8 cellular contexts compared by ENCODE assay signal in genomic region chr2:162317910-162318279, GRCh38. TPM values are rescaled to one million over a fixed set of nuclear protein-coding genes. Genes with fewer than 3 reads are reported as not detected.
A peak's percentile ranks its signal among the peaks of the same experiment; 100 is the strongest.
DNase-seq lines count a peak whose midpoint lies in the region; ATAC-seq, FAIRE-seq and TF ChIP-seq lines count a peak whose summit lies in the region.

No MANE protein-coding gene starts in this region.

- H3K9me3 ChIP-seq in SU-DHL-6 (ENCODE audit: insufficient read depth, low read length) (no peaks in the 10 kb centered on the region), HepG2 (ENCODE audit: low read length) (no peaks in the 10 kb centered on the region)

- DNase-seq in bronchial epithelial cell (ENCODE audit: low read depth), result peak; percentile 33
- no peak for DNase-seq in HepG2 (ENCODE audit: low spot score)
- DNase-seq in dedifferentiated amniotic fluid mesenchymal stem cell (ENCODE audit: extremely low spot score), result no peak

- H3K27me3 ChIP-seq in SU-DHL-6 (ENCODE audit: low read length) (no peaks in the 10 kb centered on the region), bronchial epithelial cell (ENCODE audit: control insufficient read depth, insufficient read depth, low read length) (no peaks in the 10 kb centered on the region), HepG2 (ENCODE audit: control insufficient read depth in 1 of 2, insufficient read depth in 2 of 2, low read length in 2 of 2) (no peaks in the 10 kb centered on the region; a peak in 1 of 5 replicates)

- CTCF ChIA-PET in HepG2 (lab: Yijun Ruan, JAX; ENCODE audit: low intra/inter-chr PET ratio, low total read pairs), result interaction anchor here (0.9 kb wide), 1 partner anchor 16 kb away, joined by 4 read pairs; no protein-coding TSS in a partner anchor

- intact Hi-C loops in HepG2 (cut with micrococcal nuclease; ENCODE audit: unreplicated experiment), result loop anchor here (1.0 to 2.0 kb wide), 4 partner anchors 17 to 265 kb away; partner anchors contain the start of gene GCA

- TF ChIP-seq POLR2A in HepG2 (IDR thresholded peaks at IDR 0.05; ENCODE audit: insufficient read depth in 1 of 2, low read depth in 2 of 2, low read length in 2 of 2), result no peak

- H3K79me2 ChIP-seq in SU-DHL-6 (ENCODE audit: insufficient read depth, low read length) (no peaks in the 10 kb centered on the region), HepG2 (ENCODE audit: insufficient read depth, low read length) (no peaks in the 10 kb centered on the region)

- no peak for FAIRE-seq in bronchial epithelial cell (lab: Jason Lieb, UNC)
- no peak for FAIRE-seq in HepG2 (lab: Jason Lieb, UNC)

- TF ChIP-seq CTCF in 22Rv1 (IDR thresholded peaks at IDR 0.05) (no peak), SU-DHL-6 (IDR thresholded peaks at IDR 0.05; ENCODE audit: insufficient read depth, low read length, poor library complexity, severe bottlenecking) (no peak), bronchial epithelial cell (IDR thresholded peaks at IDR 0.05; ENCODE audit: insufficient read depth, low read length, severe bottlenecking) (no peak), HepG2 (CRISPR knock-in tag; IDR thresholded peaks at IDR 0.05) (no peak)

- H3K4me3 ChIP-seq in SU-DHL-6 (ENCODE audit: insufficient read depth, low read length, poor library complexity, severe bottlenecking) (peak overlapping the region; percentile 37), bronchial epithelial cell (ENCODE audit: low read depth, low read length) (peak overlapping the region; percentile 76), HepG2 (replicated peaks in 1 of 3; ENCODE audit: insufficient read depth in 1 of 3, low read depth in 2 of 3, low read length in 3 of 3) (peak overlapping the region; percentile 80 to 88 (median 83))

- H3K27ac ChIP-seq in 22Rv1 (peak overlapping the region; percentile 77), SU-DHL-6 (ENCODE audit: low read depth, low read length) (no peak overlapping the region), HepG2 (ENCODE audit: extremely low read length, insufficient read depth, low read length) (peak overlapping the region; percentile 76)

- no peaks in the 10 kb centered on the region for H3K9me2 ChIP-seq in SU-DHL-6 (replicated peaks; ENCODE audit: insufficient read depth, low read length)

- H3K4me2 ChIP-seq in SU-DHL-6 (ENCODE audit: low read depth, low read length, poor library complexity, severe bottlenecking), result peak overlapping the region; percentile 54
- peak overlapping the region; percentile 93 for H3K4me2 ChIP-seq in HepG2 (ENCODE audit: low read depth, low read length)

- H3K9ac ChIP-seq in SU-DHL-6 (ENCODE audit: low read length) (peak overlapping the region; percentile 41; the same call in 1 of the 2 replicates), HepG2 (ENCODE audit: insufficient read depth, low read depth, low read length) (peak overlapping the region; percentile 79)

- peak overlapping the region; percentile 96 for H3K4me3 Mint-ChIP-seq in stimulated activated naive CD8-positive, alpha-beta T cell treated with anti-CD3 and anti-CD28 coated beads, Interleukin-15, Interleukin-2, amounts not matched to agents 100 ng/mL and 50 ng/mL, for 24 hours

- no TSS peak for BruUV-seq in HepG2 (replicated peaks; lab: Mats Ljungman, UMichigan)

- H4K20me1 ChIP-seq in SU-DHL-6 (ENCODE audit: low read depth, low read length), result no peaks in the 10 kb centered on the region
- H4K20me1 ChIP-seq in HepG2 (ENCODE audit: insufficient read depth, low read length), result no peaks in the 10 kb centered on the region

- H3K36me3 ChIP-seq in SU-DHL-6 (ENCODE audit: low read length) (no peaks in the 10 kb centered on the region), bronchial epithelial cell (ENCODE audit: control insufficient read depth, insufficient read depth, low read length) (no peaks in the 10 kb centered on the region), HepG2 (replicated peaks in 1 of 2; ENCODE audit: control insufficient read depth in 1 of 2, insufficient read depth in 2 of 2, low read length in 2 of 2) (no peaks in the 10 kb centered on the region)

- H3K36me3 Mint-ChIP-seq in stimulated activated naive CD8-positive, alpha-beta T cell treated with anti-CD3 and anti-CD28 coated beads, Interleukin-15, Interleukin-2, amounts not matched to agents 100 ng/mL and 50 ng/mL, for 24 hours (ENCODE audit: low read depth), result peaks cover 13% of the 10 kb centered on the region

- peaks cover 34% of the 10 kb centered on the region for H3K4me1 ChIP-seq in HepG2 (ENCODE audit: insufficient read depth, low read length)

- ATAC-seq in GM18867 (IDR thresholded peaks at IDR 0.05; ENCODE audit: unreplicated experiment) (peak; percentile 5), HG03108 (IDR thresholded peaks at IDR 0.05; ENCODE audit: unreplicated experiment) (peak; percentile 10), HepG2 (peak; percentile 58)

- under 1% methylated on average over 13 of the region's 13 CpGs for WGBS in HepG2 (ENCODE audit: low lambda C conversion rate)

- no peaks in the 10 kb centered on the region for H3F3A ChIP-seq in SU-DHL-6 (ENCODE audit: insufficient read depth)

- H3K9me3 Mint-ChIP-seq in stimulated activated naive CD8-positive, alpha-beta T cell treated with anti-CD3 and anti-CD28 coated beads, Interleukin-15, Interleukin-2, amounts not matched to agents 100 ng/mL and 50 ng/mL, for 24 hours, result no peaks in the 10 kb centered on the region

- H3K27ac Mint-ChIP-seq in stimulated activated naive CD8-positive, alpha-beta T cell treated with anti-CD3 and anti-CD28 coated beads, Interleukin-15, Interleukin-2, amounts not matched to agents 100 ng/mL and 50 ng/mL, for 24 hours, result peak overlapping the region; percentile 98

- TF ChIP-seq RAD21 in HepG2 (CRISPR knock-in tag; IDR thresholded peaks at IDR 0.05), result no peak

- TF ChIP-seq EP300 in HepG2 (IDR thresholded peaks at IDR 0.05; ENCODE audit: low read depth in 2 of 2, low read length in 2 of 2), result no peak
- no peak for TF ChIP-seq EP300 in HepG2 (CRISPR knock-in tag; IDR thresholded peaks at IDR 0.05; ENCODE audit: borderline replicate concordance)

- POLR2A ChIA-PET in HepG2 (lab: Yijun Ruan, JAX), result interaction anchor here (1.3 to 2.9 kb wide), 4 partner anchors 14 to 25 kb away, joined by 4 to 20 read pairs (median 7); partner anchors contain the start of gene GCA

- in situ Hi-C loops in HepG2 (cut with HindIII; ENCODE audit: extremely low pct_ligation_motif_present, low pct_unique_long_range_greater_than_20kb), result loop anchor here (25.0 kb wide), 1 partner anchor 331 kb away; no protein-coding TSS in a partner anchor

- H2AFZ ChIP-seq in SU-DHL-6 (ENCODE audit: low read depth, low read length, severe bottlenecking) (peak overlapping the region; percentile 72), HepG2 (ENCODE audit: low read length) (peak overlapping the region; percentile 92)

- no peaks in the 10 kb centered on the region for H3K27me3 Mint-ChIP-seq in stimulated activated naive CD8-positive, alpha-beta T cell treated with anti-CD3 and anti-CD28 coated beads, Interleukin-15, Interleukin-2, amounts not matched to agents 100 ng/mL and 50 ng/mL, for 24 hours

- peaks cover 66% of the 10 kb centered on the region for H3K4me1 Mint-ChIP-seq in stimulated activated naive CD8-positive, alpha-beta T cell treated with anti-CD3 and anti-CD28 coated beads, Interleukin-15, Interleukin-2, amounts not matched to agents 100 ng/mL and 50 ng/mL, for 24 hours (ENCODE audit: low read depth)

RNA-seq across cellular contexts. Expression of gene IFIH1, which starts 0.6 kb away (rescaled TPM):
- total RNA-seq in bronchial epithelial cell (2.6 and 4.2 TPM in 2 replicates), HepG2 (2016; rRNA removed; fragmentation: Illumina TruSeq; extraction: Trizol) (11.5 and 15.0 TPM in 2 replicates)
- total RNA-seq in HepG2 (2016; cell fraction: cytosol; rRNA removed; fragmentation: Illumina TruSeq; extraction: Trizol; ENCODE audit: low read depth), result 1.0 and 2.0 TPM in 2 replicates
- total RNA-seq in HepG2 (2016; cell fraction: insoluble cytoplasmic fraction; rRNA removed; fragmentation: Illumina TruSeq; extraction: Trizol), result 11.9 and 16.4 TPM in 2 replicates
- 3.8 and 4.4 TPM in 2 replicates for total RNA-seq in HepG2 (2016; cell fraction: membrane; rRNA removed; fragmentation: Illumina TruSeq; extraction: Trizol)
- total RNA-seq in HepG2 (2016; cell fraction: nucleus; rRNA removed; fragmentation: Illumina TruSeq; extraction: Trizol), result 12.6 and 15.3 TPM in 2 replicates
- 1.5 and 1.7 TPM in 2 replicates for polyA plus RNA-seq in HepG2 (2011; rRNA removed)
- 1.1 and 1.4 TPM in 2 replicates for polyA plus RNA-seq in HepG2 (2011; cell fraction: cytosol; rRNA removed)
- polyA plus RNA-seq in HepG2 (2011; cell fraction: nucleus; rRNA removed), result 3.1 and 3.6 TPM in 2 replicates
- 5.7 and 7.1 TPM in 2 replicates for polyA plus RNA-seq in HepG2 (2012)
- 0.53 and 0.81 TPM in 2 replicates for polyA plus RNA-seq in HepG2 (2016; cell fraction: cytosol; fragmentation: Illumina TruSeq; extraction: Trizol; ENCODE audit: low read depth)
- 16.1 and 16.9 TPM in 2 replicates for polyA plus RNA-seq in HepG2 (2016; cell fraction: insoluble cytoplasmic fraction; fragmentation: Illumina TruSeq; extraction: Trizol; ENCODE audit: low read depth)
- polyA plus RNA-seq in HepG2 (2016; cell fraction: membrane; fragmentation: Illumina TruSeq; extraction: Trizol; ENCODE audit: low read depth), result 1.4 and 1.9 TPM in 2 replicates
- polyA plus RNA-seq in HepG2 (2016; cell fraction: nucleus; fragmentation: Illumina TruSeq; extraction: Trizol; ENCODE audit: insufficient read depth, low read depth), result 10.3 and 11.5 TPM in 2 replicates
- 0.63 and 1.1 TPM in 2 replicates for polyA minus RNA-seq in HepG2 (2011; rRNA and poly(A)+ RNA removed; ENCODE audit: low replicate concordance)
- 1.5 and 1.8 TPM in 2 replicates for polyA minus RNA-seq in HepG2 (2011; cell fraction: cytosol; rRNA and poly(A)+ RNA removed)
- 8.1 and 12.3 TPM in 2 replicates for polyA minus RNA-seq in HepG2 (2011; cell fraction: nucleus; rRNA and poly(A)+ RNA removed)

RNA-seq across cellular contexts. Expression of gene GCA, which starts 26.0 kb away (rescaled TPM):
- total RNA-seq in bronchial epithelial cell (8.7 TPM in 2 replicates), HepG2 (2016; rRNA removed; fragmentation: Illumina TruSeq; extraction: Trizol) (48.3 and 69.6 TPM in 2 replicates)
- 4.8 and 5.6 TPM in 2 replicates for total RNA-seq in HepG2 (2016; cell fraction: cytosol; rRNA removed; fragmentation: Illumina TruSeq; extraction: Trizol; ENCODE audit: low read depth)
- 53.8 and 73.2 TPM in 2 replicates for total RNA-seq in HepG2 (2016; cell fraction: insoluble cytoplasmic fraction; rRNA removed; fragmentation: Illumina TruSeq; extraction: Trizol)
- 10.8 and 11.8 TPM in 2 replicates for total RNA-seq in HepG2 (2016; cell fraction: membrane; rRNA removed; fragmentation: Illumina TruSeq; extraction: Trizol)
- total RNA-seq in HepG2 (2016; cell fraction: nucleus; rRNA removed; fragmentation: Illumina TruSeq; extraction: Trizol), result 25.2 TPM in 2 replicates
- 37.5 and 42.0 TPM in 2 replicates for polyA plus RNA-seq in HepG2 (2011; rRNA removed)
- 29.6 and 30.2 TPM in 2 replicates for polyA plus RNA-seq in HepG2 (2011; cell fraction: cytosol; rRNA removed)
- 18.5 and 19.2 TPM in 2 replicates for polyA plus RNA-seq in HepG2 (2011; cell fraction: nucleus; rRNA removed)
- polyA plus RNA-seq in HepG2 (2012), result 31.4 and 38.3 TPM in 2 replicates
- 3.0 and 3.2 TPM in 2 replicates for polyA plus RNA-seq in HepG2 (2016; cell fraction: cytosol; fragmentation: Illumina TruSeq; extraction: Trizol; ENCODE audit: low read depth)
- 63.5 and 69.1 TPM in 2 replicates for polyA plus RNA-seq in HepG2 (2016; cell fraction: insoluble cytoplasmic fraction; fragmentation: Illumina TruSeq; extraction: Trizol; ENCODE audit: low read depth)
- 5.8 and 6.4 TPM in 2 replicates for polyA plus RNA-seq in HepG2 (2016; cell fraction: membrane; fragmentation: Illumina TruSeq; extraction: Trizol; ENCODE audit: low read depth)
- polyA plus RNA-seq in HepG2 (2016; cell fraction: nucleus; fragmentation: Illumina TruSeq; extraction: Trizol; ENCODE audit: insufficient read depth, low read depth), result 35.6 and 39.1 TPM in 2 replicates
- 1.4 and 24.4 TPM in 2 replicates for polyA minus RNA-seq in HepG2 (2011; rRNA and poly(A)+ RNA removed; ENCODE audit: low replicate concordance)
- polyA minus RNA-seq in HepG2 (2011; cell fraction: cytosol; rRNA and poly(A)+ RNA removed), result 34.6 TPM in 2 replicates
- 23.0 and 25.1 TPM in 2 replicates for polyA minus RNA-seq in HepG2 (2011; cell fraction: nucleus; rRNA and poly(A)+ RNA removed)

Comparison
In these comparisons a context has a peak if more than half of its experiments do, and no peak if none do; other contexts are left out.
1. ATAC-seq: peak in every context shown above with its lines; median percentile 58 in HepG2; 10 in HG03108; 5 in GM18867.